29 cellular contexts compared by ENCODE assay signal in the genomic region with DNA sequence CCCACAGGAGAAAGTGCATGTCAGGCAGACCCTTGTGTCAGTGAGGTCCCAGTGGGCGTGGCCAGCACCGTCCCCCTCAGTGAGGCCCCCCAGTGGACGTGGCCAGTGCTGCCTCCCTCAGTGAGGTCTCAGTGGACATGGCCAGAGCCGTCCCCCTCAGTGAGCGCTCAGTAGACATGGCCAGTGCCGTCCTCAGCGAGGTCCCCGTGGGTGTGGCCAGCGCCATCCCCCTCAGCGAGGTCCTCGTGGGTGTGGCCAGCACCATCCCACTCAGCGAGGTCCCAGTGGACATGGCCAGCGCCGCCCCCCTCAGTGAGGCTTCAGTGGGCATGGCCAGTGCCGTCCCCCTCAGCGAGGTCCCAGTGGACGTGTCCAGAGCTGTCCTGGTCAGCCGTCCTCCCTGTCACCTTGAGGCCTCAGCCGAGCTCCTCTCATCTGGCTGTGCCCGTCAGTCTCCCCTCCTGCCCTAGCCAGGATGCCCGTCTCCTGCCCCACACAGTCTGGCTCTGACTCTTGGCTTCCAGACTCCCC. TPM values are rescaled to one million over a fixed set of nuclear protein-coding genes. Genes with fewer than 3 reads are reported as not detected.
DNase-seq lines count a peak whose midpoint lies in the region; ATAC-seq and TF ChIP-seq lines count a peak whose summit lies in the region.
"Had no signal": no experiment of that assay in that cellular context is flagged by ENCODE, and none has a peak within 500 bp of the region (broad histone marks: within the 10 kb centered on the region; RNA-seq: fewer than 3 reads in every experiment).

No MANE protein-coding gene starts in this region.

- peaks cover 2% of the 10 kb centered on the region for H3K79me1 ChIP-seq in neuronal stem cell (ENCODE audit: low read depth, low read length)

- no peak for DNase-seq in DND-41
- peak; percentile 41 for DNase-seq in HEK293T (ENCODE audit: extremely low spot score)
- no peak for DNase-seq in epithelial cell of proximal tubule (ENCODE audit: low read depth)
- no peak for DNase-seq in neuronal stem cell (ENCODE audit: low spot score)
- no peak for DNase-seq in LoVo (ENCODE audit: low spot score)
- no peak for DNase-seq in sigmoid colon
- no peak for DNase-seq in omental fat pad (ENCODE audit: low spot score)
- DNase-seq: activated effector memory CD4-positive, alpha-beta T cell treated with Interleukin-2 at 50 U/mL for 16 hours; activated naive CD8-positive, alpha-beta T cell treated with anti-CD3 and anti-CD28 coated beads, Interleukin-2, amount 10 ng/mL, durations not matched to agents 7 days and 5 days; activated T-cell treated with anti-CD3 and anti-CD28 coated beads for 4 hours; Caco-2; caudate nucleus; DMS79; islet precursor cell; midbrain; naive thymus-derived CD4-positive, alpha-beta T cell; NCI-H1092 treated with DMSO at 0.1 percent for 48 hours; NCI-H187; NCI-H524 treated with DMSO at 0.1 percent for 48 hours; NK-92 treated with Interleukin-12 subunit alpha and Interleukin-12 subunit beta, amount 100 ng/mL, for 24 hours; SHP77 treated with DMSO at 0.1 percent for 48 hours; stimulated activated CD4-positive, alpha-beta T cell treated with anti-CD3 and anti-CD28 coated beads, Interleukin-2, amount 100 ng/mL, for 48 hours; SW 1271 had no signal

- ATAC-seq in DND-41 (ENCODE audit: insufficient read depth, low read depth): no peak
- no peak for ATAC-seq in omental fat pad (ENCODE audit: low FRiP score)
- no peak for ATAC-seq in GM18867 (IDR thresholded peaks at IDR 0.05; ENCODE audit: unreplicated experiment)
- ATAC-seq: activated CD4-positive, CD25-positive, alpha-beta regulatory T cell treated with anti-CD3 and anti-CD28 coated beads, Interleukin-2, amount 50 U/mL, for 24 hours; naive thymus-derived CD4-positive, alpha-beta T cell; Panc1 had no signal

- H4K91ac ChIP-seq in neuronal stem cell (ENCODE audit: low read depth, low read length, poor library complexity): no peak overlapping the region

- H3K9me3 ChIP-seq in DND-41 (ENCODE audit: insufficient read depth, low read length, severe bottlenecking): no peaks in the 10 kb centered on the region
- peaks cover 0 to 7% of the 10 kb centered on the region in 2 donors for H3K9me3 ChIP-seq in neuronal stem cell (replicated peaks in 1 of 2; ENCODE audit: control insufficient read depth in 2 of 2, insufficient read depth in 1 of 2, low read depth in 1 of 2, low read length in 2 of 2)
- no peaks in the 10 kb centered on the region for H3K9me3 ChIP-seq in sigmoid colon
- H3K9me3 ChIP-seq: BLaER1 treated with 17β-estradiol and CSF1 and Interleukin-3, amounts not matched to agents 10 nM and 100 nM; Caco-2 had no signal

- no peak overlapping the region for H2BK12ac ChIP-seq in neuronal stem cell (ENCODE audit: low read length)

- no peak overlapping the region for H2BK120ac ChIP-seq in neuronal stem cell (ENCODE audit: low read depth, low read length)

- H3K4ac ChIP-seq in neuronal stem cell (ENCODE audit: low read length): no peak overlapping the region

- H3K79me2 ChIP-seq in DND-41 (ENCODE audit: insufficient read depth, low read length): no peaks in the 10 kb centered on the region

- no peaks in the 10 kb centered on the region for H3K27me3 ChIP-seq in DND-41 (ENCODE audit: insufficient read depth, low read length, poor library complexity)
- no peaks in the 10 kb centered on the region for H3K27me3 ChIP-seq in neuronal stem cell (ENCODE audit: control insufficient read depth in 3 of 3, insufficient read depth in 3 of 3, low read depth in 1 of 3, low read length in 3 of 3)
- H3K27me3 ChIP-seq in sigmoid colon: no peaks in the 10 kb centered on the region

- no peak overlapping the region for H3K4me2 ChIP-seq in DND-41 (ENCODE audit: insufficient read depth, low read length)
- H3K4me2 ChIP-seq in neuronal stem cell (ENCODE audit: insufficient read depth, low read length, poor library complexity, severe bottlenecking): no peak overlapping the region
- H3K4me2 ChIP-seq: smooth muscle cell had no signal

- H3K36me3 ChIP-seq in DND-41 (ENCODE audit: insufficient read depth, low read length) (no peaks in the 10 kb centered on the region), neuronal stem cell (replicated peaks in 1 of 2; ENCODE audit: control insufficient read depth in 2 of 2, insufficient read depth in 2 of 2, low read length in 2 of 2) (peaks cover 50 to 54% of the 10 kb centered on the region in 2 donors), sigmoid colon (peaks cover 0 to 65% (median 19%) of the 10 kb centered on the region in 4 donors)
- H3K36me3 ChIP-seq: BLaER1 treated with 17β-estradiol and CSF1 and Interleukin-3, amounts not matched to agents 10 nM and 100 nM had no signal

- POLR2A ChIA-PET in HEK293T (lab: Yijun Ruan, JAX): no interaction called here

- peak overlapping the region; percentile 59 for H3K18ac ChIP-seq in neuronal stem cell (ENCODE audit: low read length)

- H2AK5ac ChIP-seq in neuronal stem cell (ENCODE audit: low read depth, low read length): no peak overlapping the region

- H3K27ac ChIP-seq in DND-41 (ENCODE audit: low read length) (no peak overlapping the region), neuronal stem cell (replicated peaks; ENCODE audit: low read length) (no peak overlapping the region), sigmoid colon (no peak overlapping the region)
- H3K27ac ChIP-seq: BLaER1 treated with 17β-estradiol and CSF1 and Interleukin-3, amounts not matched to agents 10 nM and 100 nM had no signal

- no peak for TF ChIP-seq EP300 in sigmoid colon (IDR thresholded peaks at IDR 0.05)

- WGBS in neuronal stem cell (ENCODE audit: extremely low coverage in 2 of 2, insufficient read length in 2 of 2, insufficient replicate concordance in 1 of 2), 2 donors: no CpG with 5 or more reads among the region's 21 CpGs
- WGBS in sigmoid colon, 2 donors: 91 to 94% methylated on average over 21 of the region's 21 CpGs

- H3K9ac ChIP-seq in DND-41 (ENCODE audit: low read depth, low read length) (no peak overlapping the region), neuronal stem cell (ENCODE audit: low read depth, low read length, poor library complexity) (peak overlapping the region; percentile 12)
- H3K9ac ChIP-seq: BLaER1 treated with 17β-estradiol and CSF1 and Interleukin-3, amounts not matched to agents 10 nM and 100 nM had no signal

- H4K20me1 ChIP-seq in DND-41 (ENCODE audit: insufficient read depth, low read length): no peaks in the 10 kb centered on the region

- TF ChIP-seq CTCF in DND-41 (IDR thresholded peaks at IDR 0.05; ENCODE audit: borderline replicate concordance, extremely low read depth, low read length, poor library complexity, severe bottlenecking) (peak; percentile 28), epithelial cell of proximal tubule (conservative IDR thresholded peaks at IDR 0.05; ENCODE audit: low read depth, low read length) (peak; percentile 12), sigmoid colon (IDR thresholded peaks at IDR 0.05) (no peak), omental fat pad (IDR thresholded peaks at IDR 0.05) (no peak)

- H2AFZ ChIP-seq in DND-41 (ENCODE audit: low read depth, low read length) (no peak overlapping the region), neuronal stem cell (ENCODE audit: low read length) (no peak overlapping the region)

- intact Hi-C loops in sigmoid colon (cut with DNase I): no loop called here

- no peak overlapping the region for H2BK5ac ChIP-seq in neuronal stem cell (ENCODE audit: low read length)

- H3K4me3 ChIP-seq in DND-41 (ENCODE audit: low read depth in 1 of 2, low read length in 2 of 2) (no peak overlapping the region), epithelial cell of proximal tubule (ENCODE audit: low read depth, low read length) (no peak overlapping the region), neuronal stem cell (ENCODE audit: low read length in 2 of 2) (peak overlapping the region in 1 of 2 donors; percentile 5), sigmoid colon (no peak overlapping the region)
- H3K4me3 ChIP-seq: BLaER1 treated with 17β-estradiol and CSF1 and Interleukin-3, amounts not matched to agents 10 nM and 100 nM; smooth muscle cell had no signal

- H3K4me1 ChIP-seq in DND-41 (ENCODE audit: insufficient read depth, low read length) (peaks cover 20% of the 10 kb centered on the region), neuronal stem cell (ENCODE audit: control insufficient read depth in 2 of 2, insufficient read depth in 1 of 2, low read depth in 1 of 2, low read length in 2 of 2) (no peaks in the 10 kb centered on the region), sigmoid colon (peaks cover 0 to 11% (median 8%) of the 10 kb centered on the region in 4 donors)
- H3K4me1 ChIP-seq: Caco-2 had no signal

- CTCF ChIA-PET in HEK293T (lab: Yijun Ruan, JAX): no interaction called here

- TF ChIP-seq POLR2A in sigmoid colon (IDR thresholded peaks at IDR 0.05): no peak

- no peak overlapping the region for H2BK15ac ChIP-seq in neuronal stem cell (ENCODE audit: low read length)

- H3K14ac ChIP-seq in neuronal stem cell (ENCODE audit: low read length): no peak overlapping the region

- H4K8ac ChIP-seq in neuronal stem cell (ENCODE audit: low read depth, low read length): no peak overlapping the region

- H3K23ac ChIP-seq in neuronal stem cell (ENCODE audit: low read depth, low read length, poor library complexity): peak overlapping the region; percentile 96

TF ChIP-seq in HEK293T, 16 proteins besides CTCF, POLR2A, EP300 and RAD21:
- no peak for TF ChIP-seq ZNF384 (IDR thresholded peaks at IDR 0.05)
- TF ChIP-seq FOXA1 (IDR thresholded peaks at IDR 0.05): no peak
- TF ChIP-seq BHLHE40 (IDR thresholded peaks at IDR 0.05; ENCODE audit: borderline replicate concordance): no peak
- no peak for TF ChIP-seq ARNT (IDR thresholded peaks at IDR 0.05)
- TF ChIP-seq L3MBTL2 (conservative IDR thresholded peaks at IDR 0.05): no peak
- TF ChIP-seq LEF1 (IDR thresholded peaks at IDR 0.05; ENCODE audit: borderline replicate concordance): no peak

RNA-seq across cellular contexts. Expression of a gene that starts 35.5 kb away (rescaled TPM):
- total RNA-seq in epithelial cell of proximal tubule (1.3 and 2.0 TPM in 2 replicates), sigmoid colon (100 to 1,000 TPM in 1 of 4 donors, 10 to 100 TPM in 3; 71.6 to 102 (median 83.2) TPM), omental fat pad (10 to 100 TPM in 1 of 4 donors, 1 to 10 TPM in 3; 2.9 to 16.9 (median 7.0) TPM)
- polyA plus RNA-seq in neuronal stem cell (2013, experiment 1 of 2): 44.9 TPM
- 45.6 TPM for polyA plus RNA-seq in neuronal stem cell (2013, experiment 2 of 2)
- polyA plus RNA-seq in sigmoid colon: 100 to 1,000 TPM; 103 to 433 (median 184) TPM
- polyA plus RNA-seq: IgD-negative memory B cell had no signal

Comparison
In these comparisons a context has a peak if more than half of its experiments do, and no peak if none do; other contexts are left out.
1. CTCF ChIP-seq: peak in DND-41 (single experiment) and epithelial cell of proximal tubule (single experiment); none in sigmoid colon (0 of 4) and omental fat pad (0 of 3).
2. RNA of a gene that starts 35.5 kb away (total RNA-seq): 71.6 to 102 TPM in sigmoid colon; 2.9 to 16.9 TPM in omental fat pad and 1.3 to 2.0 TPM in epithelial cell of proximal tubule; every median in the first group is over 4 times any median in the second.